9 cellular contexts compared by ENCODE assay signal in genomic region chr16:1961651-1962067, GRCh38. TPM values are rescaled to one million over a fixed set of nuclear protein-coding genes. Genes with fewer than 3 reads are reported as not detected.
DNase-seq lines count a peak whose midpoint lies in the region; ATAC-seq and TF ChIP-seq lines count a peak whose summit lies in the region.
"Had no signal": no experiment of that assay in that cellular context is flagged by ENCODE, and none has a peak within 500 bp of the region (broad histone marks: within the 10 kb centered on the region; RNA-seq: fewer than 3 reads in every experiment).

No MANE protein-coding gene starts in this region.

- no peak overlapping the region for H3K27ac Mint-ChIP-seq in Caco-2 (ENCODE audit: unreplicated experiment)

- DNase-seq in Caco-2 = no peak
- DNase-seq in H7 = peak; percentile 77
- peak; percentile 19 for DNase-seq in SK-MEL-5 (ENCODE audit: low read depth, low spot score)
- no peak for DNase-seq in hepatocyte (ENCODE audit: low spot score)
- DNase-seq in left lung = no peak
- DNase-seq: activated gamma-delta T cell treated with Interleukin-2 at 50 U/mL for 16 hours, NCI-H524 treated with DMSO at 0.1 percent for 48 hours had no signal

- no peak for TF ChIP-seq CTCF in Caco-2 (IDR thresholded peaks at IDR 0.05; ENCODE audit: insufficient read depth in 1 of 2, low read depth in 1 of 2, low read length in 1 of 2, severe bottlenecking in 1 of 2, unreplicated experiment in 1 of 2)
- no peak for TF ChIP-seq CTCF in hepatocyte (IDR thresholded peaks at IDR 0.05; ENCODE audit: poor library complexity)
- no peak for TF ChIP-seq CTCF in left lung (IDR thresholded peaks at IDR 0.05)

- peaks cover 26% of the 10 kb centered on the region for H4K20me1 ChIP-seq in hepatocyte (ENCODE audit: insufficient read depth, poor library complexity, severe bottlenecking)

- peaks cover 22% of the 10 kb centered on the region for H3K4me1 Mint-ChIP-seq in Caco-2 (ENCODE audit: low read depth, unreplicated experiment)

- peaks cover 17% of the 10 kb centered on the region for H3K4me1 ChIP-seq in Caco-2
- H3K4me1 ChIP-seq in hepatocyte (ENCODE audit: insufficient read depth) = peaks cover 19% of the 10 kb centered on the region
- H3K4me1 ChIP-seq in left lung = peaks cover 30 to 61% of the 10 kb centered on the region in 2 donors

- no peak overlapping the region for H2AFZ ChIP-seq in hepatocyte

- WGBS in hepatocyte (ENCODE audit: low lambda C conversion rate, missing lambda C conversion rate) = 76% methylated on average over 6 of the region's 6 CpGs

- H3K27ac ChIP-seq in hepatocyte (no peak overlapping the region), left lung (no peak overlapping the region)

- no peaks in the 10 kb centered on the region for H3K9me3 ChIP-seq in Caco-2
- no peaks in the 10 kb centered on the region for H3K9me3 ChIP-seq in hepatocyte (ENCODE audit: low read depth)
- H3K9me3 ChIP-seq in left lung = no peaks in the 10 kb centered on the region

- intact Hi-C loops in Caco-2 (cut with micrococcal nuclease; ENCODE audit: unreplicated experiment) (no loop called here), left lung (cut with DNase I) (no loop called here)

- no peaks in the 10 kb centered on the region for H3K9me2 ChIP-seq in hepatocyte (replicated peaks; ENCODE audit: insufficient read depth)

- H3K27me3 Mint-ChIP-seq in Caco-2 (ENCODE audit: insufficient read depth, unreplicated experiment) = no peaks in the 10 kb centered on the region

- H3K4me3 ChIP-seq in Caco-2 (ENCODE audit: low read depth, low read length) (no peak overlapping the region), H7 (ENCODE audit: insufficient read depth, low read depth, low read length) (no peak overlapping the region), hepatocyte (no peak overlapping the region), left lung (peak overlapping the region in 1 of 2 donors; percentile 90)

- no peaks in the 10 kb centered on the region for H3K27me3 ChIP-seq in Caco-2 (replicated peaks; ENCODE audit: control insufficient read depth, insufficient read depth, low read length)
- H3K27me3 ChIP-seq in H7 (ENCODE audit: control insufficient read depth, insufficient read depth, low read length) = no peaks in the 10 kb centered on the region
- H3K27me3 ChIP-seq in hepatocyte = no peaks in the 10 kb centered on the region
- no peaks in the 10 kb centered on the region for H3K27me3 ChIP-seq in left lung

- no TSS peak for BruUV-seq in Caco-2 (replicated peaks; lab: Mats Ljungman, UMichigan)

- H3K36me3 Mint-ChIP-seq in Caco-2 (ENCODE audit: insufficient read depth, unreplicated experiment) = peaks cover 69% of the 10 kb centered on the region

- CTCF ChIA-PET in Caco-2 (lab: Charles Lee) = no interaction called here

- in situ Hi-C loops in SK-MEL-5 (cut with HindIII; ENCODE audit: low pct_unique_long_range_greater_than_20kb, low sequenced_read_pairs) = no loop called here

- peak overlapping the region; percentile 85 for H3K4me2 ChIP-seq in hepatocyte

- no peaks in the 10 kb centered on the region for H3K9me3 Mint-ChIP-seq in Caco-2 (ENCODE audit: unreplicated experiment)

- H3K36me3 ChIP-seq in Caco-2 (ENCODE audit: control insufficient read depth, insufficient read depth, low read length) (peaks cover 8% of the 10 kb centered on the region), H7 (replicated peaks; ENCODE audit: control insufficient read depth, insufficient read depth, low read length) (peaks cover 23% of the 10 kb centered on the region), hepatocyte (replicated peaks; ENCODE audit: insufficient read depth, low read depth) (no peaks in the 10 kb centered on the region), left lung (peaks cover 0 to 29% of the 10 kb centered on the region in 2 donors)

- ATAC-seq in left lung (no peak), GM21423 (IDR thresholded peaks at IDR 0.05; ENCODE audit: unreplicated experiment) (no peak), HG02610 (IDR thresholded peaks at IDR 0.05; ENCODE audit: unreplicated experiment) (no peak)

- H3K79me2 ChIP-seq in hepatocyte = peaks cover 44% of the 10 kb centered on the region

- peak overlapping the region; percentile 89 for H3K4me3 Mint-ChIP-seq in Caco-2 (ENCODE audit: unreplicated experiment)

- POLR2A ChIA-PET in Caco-2 (lab: Charles Lee) = interaction anchor here (1.3 kb wide), 1 partner anchor 179 kb away, joined by 3 read pairs; the partner anchor contains the start of genes NUBP2 and SPSB3

RNA-seq across cellular contexts. Expression of gene NDUFB10, which starts 2.3 kb away (rescaled TPM):
- total RNA-seq in Caco-2 (2022) (128 and 132 TPM in 2 replicates), hepatocyte (162 and 234 TPM in 2 replicates), left lung (100 to 1,000 TPM in 1 of 2 donors, 10 to 100 TPM in 1; 97.8 to 102 TPM)
- total RNA-seq in H7 (2014; rRNA removed; shearing (Covaris generic)) = 305 and 403 TPM in 2 replicates
- 234 and 241 TPM in 2 replicates for total RNA-seq in SK-MEL-5 (2014; rRNA removed; shearing (Covaris generic))
- polyA plus RNA-seq in SK-MEL-5 (2015; cell fraction: cytosol; rRNA removed) = 226 and 336 TPM in 2 replicates
- polyA plus RNA-seq in SK-MEL-5 (2015; cell fraction: nucleus; rRNA removed) = 29.7 and 42.6 TPM in 2 replicates
- polyA plus RNA-seq in hepatocyte = 244 and 251 TPM in 2 replicates

RNA-seq across cellular contexts. Expression of gene RPS2, which starts 3.0 kb away (rescaled TPM):
- total RNA-seq in Caco-2 (2022) (2,961 and 3,006 TPM in 2 replicates), hepatocyte (1,991 and 2,285 TPM in 2 replicates), left lung (1,000 to 10,000 TPM; 1,832 to 2,162 TPM)
- 4,719 and 5,018 TPM in 2 replicates for total RNA-seq in H7 (2014; rRNA removed; shearing (Covaris generic))
- 2,672 and 2,687 TPM in 2 replicates for total RNA-seq in SK-MEL-5 (2014; rRNA removed; shearing (Covaris generic))
- polyA plus RNA-seq in SK-MEL-5 (2015; cell fraction: cytosol; rRNA removed) = 4,026 and 4,911 TPM in 2 replicates
- 1,120 and 1,134 TPM in 2 replicates for polyA plus RNA-seq in SK-MEL-5 (2015; cell fraction: nucleus; rRNA removed)
- polyA plus RNA-seq in hepatocyte = 1,449 and 1,663 TPM in 2 replicates

RNA-seq across cellular contexts. Expression of gene RNF151, which starts 5.0 kb away (rescaled TPM):
- total RNA-seq in Caco-2 (2022) (not detected in 2 replicates), hepatocyte (not detected in 2 replicates), left lung (not detected)
- total RNA-seq in H7 (2014; rRNA removed; shearing (Covaris generic)) = not detected in 2 replicates
- total RNA-seq in SK-MEL-5 (2014; rRNA removed; shearing (Covaris generic)) = not detected in 2 replicates
- not detected in 2 replicates for polyA plus RNA-seq in SK-MEL-5 (2015; cell fraction: cytosol; rRNA removed)
- not detected in 2 replicates for polyA plus RNA-seq in SK-MEL-5 (2015; cell fraction: nucleus; rRNA removed)
- not detected in 2 replicates for polyA plus RNA-seq in hepatocyte

RNA-seq across cellular contexts. Expression of gene RPL3L, which starts 7.2 kb away (rescaled TPM):
- not detected in 2 replicates for total RNA-seq in Caco-2 (2022)
- total RNA-seq in H7 (2014; rRNA removed; shearing (Covaris generic)) = 0.44 TPM in 1 of 2 replicates, not detected in the other
- not detected in 2 replicates for total RNA-seq in SK-MEL-5 (2014; rRNA removed; shearing (Covaris generic))
- not detected in 2 replicates for polyA plus RNA-seq in SK-MEL-5 (2015; cell fraction: cytosol; rRNA removed)
- not detected in 2 replicates for polyA plus RNA-seq in SK-MEL-5 (2015; cell fraction: nucleus; rRNA removed)
- total RNA-seq in hepatocyte = not detected in 2 replicates
- polyA plus RNA-seq in hepatocyte = 0.08 TPM in 1 of 2 replicates, not detected in the other
- under 1 TPM in 1 of 2 donors, not detected in 1; 0.13 TPM for total RNA-seq in left lung

RNA-seq across cellular contexts. Expression of gene TBL3, which starts 10.2 kb away (rescaled TPM):
- total RNA-seq in Caco-2 (2022) (34.7 and 36.6 TPM in 2 replicates), hepatocyte (19.9 and 24.2 TPM in 2 replicates), left lung (10 to 100 TPM; 25.8 to 30.9 TPM)
- 91.7 and 104 TPM in 2 replicates for total RNA-seq in H7 (2014; rRNA removed; shearing (Covaris generic))
- 26.5 and 27.9 TPM in 2 replicates for total RNA-seq in SK-MEL-5 (2014; rRNA removed; shearing (Covaris generic))
- 65.2 and 66.6 TPM in 2 replicates for polyA plus RNA-seq in SK-MEL-5 (2015; cell fraction: cytosol; rRNA removed)
- polyA plus RNA-seq in SK-MEL-5 (2015; cell fraction: nucleus; rRNA removed) = 125 and 128 TPM in 2 replicates
- polyA plus RNA-seq in hepatocyte = 48.5 and 56.3 TPM in 2 replicates

Comparison
In these comparisons a context has a peak if more than half of its experiments do, and no peak if none do; other contexts are left out.
1. DNase-seq: peak in H7 (single experiment) and SK-MEL-5 (single experiment); none in Caco-2 (0 of 2), hepatocyte (single experiment) and left lung (0 of 2).